15 cellular contexts compared by ENCODE assay signal in genomic region chr2:235678712-235679111, GRCh38.
DNase-seq lines count a peak whose midpoint lies in the region; ATAC-seq and TF ChIP-seq lines count a peak whose summit lies in the region.
"Had no signal": no experiment of that assay in that cellular context is flagged by ENCODE, and none has a peak within 500 bp of the region (broad histone marks: within the 10 kb centered on the region; RNA-seq: fewer than 3 reads in every experiment).

No MANE protein-coding gene starts in this region.

- TF ChIP-seq POLR2A in stomach (IDR thresholded peaks at IDR 0.05) = no peak

- peak in 1 of 2 experiments; percentile 31; a peak in 1 of 4 replicates for TF ChIP-seq EP300 in SK-N-SH (IDR thresholded peaks at IDR 0.05; ENCODE audit: borderline replicate concordance in 1 of 2, low read depth in 1 of 2, low read length in 1 of 2)
- no peak for TF ChIP-seq EP300 in stomach (IDR thresholded peaks at IDR 0.05)

- H3K4me2 ChIP-seq in SK-N-SH = no peak overlapping the region
- no peak overlapping the region for H3K4me2 ChIP-seq in hepatocyte
- H3K4me2 ChIP-seq: KMS-11 had no signal

- CTCF ChIA-PET in SK-N-SH (lab: Yijun Ruan, JAX) = interaction anchor here (1.0 to 3.6 kb wide), 5 partner anchors 28 to 86 kb away, joined by 3 to 26 read pairs (median 7); no protein-coding TSS in a partner anchor

- no peak for TF ChIP-seq RAD21 in SK-N-SH (IDR thresholded peaks at IDR 0.05; ENCODE audit: low read length)

- no peak for ATAC-seq in SK-N-SH treated with all-trans-retinoic acid at 6 μM for 48 hours
- ATAC-seq: HCT116 had no signal

- H3K9me2 ChIP-seq in SK-N-SH (no peaks in the 10 kb centered on the region), hepatocyte (replicated peaks; ENCODE audit: insufficient read depth) (no peaks in the 10 kb centered on the region)

- H4K20me1 ChIP-seq in SK-N-SH (ENCODE audit: insufficient read depth) (peaks cover 52% of the 10 kb centered on the region), hepatocyte (ENCODE audit: insufficient read depth, poor library complexity, severe bottlenecking) (peaks cover 19% of the 10 kb centered on the region)

- H3K4me3 ChIP-seq in SK-N-SH (ENCODE audit: low read depth in 2 of 2, low read length in 1 of 2) (no peak overlapping the region), hepatocyte (no peak overlapping the region), stomach (no peak overlapping the region)
- H3K4me3 ChIP-seq: Peyer's patch had no signal

- H3K27me3 ChIP-seq in SK-N-SH (ENCODE audit: insufficient read depth) (no peaks in the 10 kb centered on the region), hepatocyte (no peaks in the 10 kb centered on the region), stomach (no peaks in the 10 kb centered on the region)
- H3K27me3 ChIP-seq: Peyer's patch had no signal

- H2AFZ ChIP-seq in SK-N-SH (ENCODE audit: low read depth) (no peak overlapping the region), hepatocyte (no peak overlapping the region)

- H3K36me3 ChIP-seq in SK-N-SH (replicated peaks in 1 of 2; ENCODE audit: control insufficient read depth in 1 of 2, insufficient read depth in 2 of 2, low read length in 1 of 2) (no peaks in the 10 kb centered on the region), hepatocyte (replicated peaks; ENCODE audit: insufficient read depth, low read depth) (no peaks in the 10 kb centered on the region), stomach (no peaks in the 10 kb centered on the region)
- H3K36me3 ChIP-seq: Peyer's patch had no signal

- DNase-seq in SK-N-SH = peak; percentile 64
- peak; percentile 65 for DNase-seq in NCI-H524 treated with DMSO at 0.1 percent for 48 hours (lab: John Stamatoyannopoulos, UW)
- no peak for DNase-seq in hepatocyte (ENCODE audit: low spot score)
- DNase-seq in stimulated activated CD8-positive, alpha-beta memory T cell treated with anti-CD3 and anti-CD28 coated beads, Interleukin-4, amount 100 ng/mL, for 48 hours = no peak
- DNase-seq in activated effector memory CD4-positive, alpha-beta T cell treated with Interleukin-2 at 50 U/mL for 16 hours = no peak
- no peak for DNase-seq in stomach
- DNase-seq: CD4-positive, CD25-positive, alpha-beta regulatory T cell; DMS153; NCI-H187; NCI-H748 treated with DMSO at 0.1 percent for 48 hours; Peyer's patch; T-helper 1 cell had no signal

- H3K27ac ChIP-seq in SK-N-SH (ENCODE audit: low read depth in 2 of 2, low read length in 1 of 2) (no peak overlapping the region; a peak in 1 of 4 replicates), hepatocyte (peak overlapping the region; percentile 68), stomach (no peak overlapping the region)
- H3K27ac ChIP-seq: KMS-11, Peyer's patch had no signal

- intact Hi-C loops in stomach (cut with DNase I; ENCODE audit: low total_unique reads) = no loop called here

- H3K4me1 ChIP-seq in SK-N-SH (ENCODE audit: control insufficient read depth in 1 of 2, insufficient read depth in 2 of 2, low read depth in 1 of 2, low read length in 1 of 2) (peaks cover 0 to 21% of the 10 kb centered on the region in 2 experiments; a peak in 2 of 4 replicates), hepatocyte (ENCODE audit: insufficient read depth) (peaks cover 4% of the 10 kb centered on the region), stomach (peaks cover 0 to 41% (median 28%) of the 10 kb centered on the region in 4 donors)

- H3K79me2 ChIP-seq in SK-N-SH (ENCODE audit: insufficient read depth) (peaks cover 25% of the 10 kb centered on the region), hepatocyte (peaks cover 81% of the 10 kb centered on the region)

- no peaks in the 10 kb centered on the region for H3F3A ChIP-seq in SK-N-SH (replicated peaks; ENCODE audit: insufficient read depth)

- POLR2A ChIA-PET in SK-N-SH (lab: Yijun Ruan, JAX) = no interaction called here

- TF ChIP-seq CTCF in SK-N-SH (IDR thresholded peaks at IDR 0.05) (no peak), hepatocyte (IDR thresholded peaks at IDR 0.05; ENCODE audit: poor library complexity) (no peak), stomach (IDR thresholded peaks at IDR 0.05) (no peak)

- H3K9me3 ChIP-seq in SK-N-SH (no peaks in the 10 kb centered on the region), hepatocyte (ENCODE audit: low read depth) (no peaks in the 10 kb centered on the region), stomach (no peaks in the 10 kb centered on the region)
- H3K9me3 ChIP-seq: Peyer's patch had no signal

- WGBS in SK-N-SH (ENCODE audit: low lambda C conversion rate) = 83% methylated on average over 9 of the region's 10 CpGs
- 90% methylated on average over 10 of the region's 10 CpGs for WGBS in hepatocyte (ENCODE audit: low lambda C conversion rate, missing lambda C conversion rate)
- WGBS in stomach, 5 donors = 91 to 96% (median 93%) methylated on average over 10 of the region's 10 CpGs

- no peak overlapping the region for H3K9ac ChIP-seq in SK-N-SH
- H3K9ac ChIP-seq: KMS-11 had no signal

TF ChIP-seq in SK-N-SH, 30 proteins besides CTCF, POLR2A, EP300 and RAD21:
- TF ChIP-seq RCOR1 (IDR thresholded peaks at IDR 0.05; ENCODE audit: low read length) = peak; percentile 25; the same call in 1 of the 2 replicates
- no peak for TF ChIP-seq TAF1 (IDR thresholded peaks at IDR 0.05; ENCODE audit: borderline replicate concordance, low read depth, low read length)
- TF ChIP-seq GATA2 (CRISPR knock-in tag; IDR thresholded peaks at IDR 0.05) = peak; percentile 87
- no peak for TF ChIP-seq EZH2phosphoT487 (IDR thresholded peaks at IDR 0.05; ENCODE audit: borderline replicate concordance, low read depth)
- no peak for TF ChIP-seq MAX (IDR thresholded peaks at IDR 0.05; ENCODE audit: low read depth)
- no peak for TF ChIP-seq JUND (IDR thresholded peaks at IDR 0.05)
- no peak for TF ChIP-seq FOSL2 (IDR thresholded peaks at IDR 0.05; ENCODE audit: borderline replicate concordance, low read depth)
- TF ChIP-seq USF1 (IDR thresholded peaks at IDR 0.05; ENCODE audit: borderline replicate concordance, low read depth) = no peak

TF ChIP-seq in SK-N-SH treated with all-trans-retinoic acid at 6 μM for 48 hours, 23 proteins besides CTCF, POLR2A, EP300 and RAD21:
- TF ChIP-seq ZFP3 (CRISPR knock-in tag; IDR thresholded peaks at IDR 0.05) (no peak), ARNTL (CRISPR knock-in tag; IDR thresholded peaks at IDR 0.05; ENCODE audit: borderline replicate concordance, low read depth) (no peak), ESRRG (CRISPR knock-in tag; IDR thresholded peaks at IDR 0.05) (no peak), ZNF8 (CRISPR knock-in tag; IDR thresholded peaks at IDR 0.05) (no peak), CSDC2 (CRISPR knock-in tag; IDR thresholded peaks at IDR 0.05) (no peak), ISL1 (CRISPR knock-in tag; IDR thresholded peaks at IDR 0.05) (no peak), TOX (CRISPR knock-in tag; IDR thresholded peaks at IDR 0.05; ENCODE audit: borderline replicate concordance) (no peak)
- TF ChIP-seq, protein P1, sequence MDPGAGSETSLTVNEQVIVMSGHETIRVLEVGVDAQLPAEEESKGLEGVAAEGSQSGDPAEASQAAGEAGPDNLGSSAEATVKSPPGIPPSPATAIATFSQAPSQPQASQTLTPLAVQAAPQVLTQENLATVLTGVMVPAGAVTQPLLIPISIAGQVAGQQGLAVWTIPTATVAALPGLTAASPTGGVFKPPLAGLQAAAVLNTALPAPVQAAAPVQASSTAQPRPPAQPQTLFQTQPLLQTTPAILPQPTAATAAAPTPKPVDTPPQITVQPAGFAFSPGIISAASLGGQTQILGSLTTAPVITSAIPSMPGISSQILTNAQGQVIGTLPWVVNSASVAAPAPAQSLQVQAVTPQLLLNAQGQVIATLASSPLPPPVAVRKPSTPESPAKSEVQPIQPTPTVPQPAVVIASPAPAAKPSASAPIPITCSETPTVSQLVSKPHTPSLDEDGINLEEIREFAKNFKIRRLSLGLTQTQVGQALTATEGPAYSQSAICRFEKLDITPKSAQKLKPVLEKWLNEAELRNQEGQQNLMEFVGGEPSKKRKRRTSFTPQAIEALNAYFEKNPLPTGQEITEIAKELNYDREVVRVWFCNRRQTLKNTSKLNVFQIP (CRISPR knock-in tag; IDR thresholded peaks at IDR 0.05; ENCODE audit: borderline replicate concordance, low read depth) = no peak
- TF ChIP-seq, protein P2, sequence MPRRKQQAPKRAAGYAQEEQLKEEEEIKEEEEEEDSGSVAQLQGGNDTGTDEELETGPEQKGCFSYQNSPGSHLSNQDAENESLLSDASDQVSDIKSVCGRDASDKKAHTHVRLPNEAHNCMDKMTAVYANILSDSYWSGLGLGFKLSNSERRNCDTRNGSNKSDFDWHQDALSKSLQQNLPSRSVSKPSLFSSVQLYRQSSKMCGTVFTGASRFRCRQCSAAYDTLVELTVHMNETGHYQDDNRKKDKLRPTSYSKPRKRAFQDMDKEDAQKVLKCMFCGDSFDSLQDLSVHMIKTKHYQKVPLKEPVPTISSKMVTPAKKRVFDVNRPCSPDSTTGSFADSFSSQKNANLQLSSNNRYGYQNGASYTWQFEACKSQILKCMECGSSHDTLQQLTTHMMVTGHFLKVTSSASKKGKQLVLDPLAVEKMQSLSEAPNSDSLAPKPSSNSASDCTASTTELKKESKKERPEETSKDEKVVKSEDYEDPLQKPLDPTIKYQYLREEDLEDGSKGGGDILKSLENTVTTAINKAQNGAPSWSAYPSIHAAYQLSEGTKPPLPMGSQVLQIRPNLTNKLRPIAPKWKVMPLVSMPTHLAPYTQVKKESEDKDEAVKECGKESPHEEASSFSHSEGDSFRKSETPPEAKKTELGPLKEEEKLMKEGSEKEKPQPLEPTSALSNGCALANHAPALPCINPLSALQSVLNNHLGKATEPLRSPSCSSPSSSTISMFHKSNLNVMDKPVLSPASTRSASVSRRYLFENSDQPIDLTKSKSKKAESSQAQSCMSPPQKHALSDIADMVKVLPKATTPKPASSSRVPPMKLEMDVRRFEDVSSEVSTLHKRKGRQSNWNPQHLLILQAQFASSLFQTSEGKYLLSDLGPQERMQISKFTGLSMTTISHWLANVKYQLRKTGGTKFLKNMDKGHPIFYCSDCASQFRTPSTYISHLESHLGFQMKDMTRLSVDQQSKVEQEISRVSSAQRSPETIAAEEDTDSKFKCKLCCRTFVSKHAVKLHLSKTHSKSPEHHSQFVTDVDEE (CRISPR knock-in tag; IDR thresholded peaks at IDR 0.05) = no peak

Comparison
In these comparisons a context has a peak if more than half of its experiments do, and no peak if none do; other contexts are left out.
1. DNase-seq: peak in SK-N-SH (single experiment) and NCI-H524 treated with DMSO at 0.1 percent for 48 hours (single experiment); none in hepatocyte (single experiment), stimulated activated CD8-positive, alpha-beta memory T cell treated with anti-CD3 and anti-CD28 coated beads, Interleukin-4, amount 100 ng/mL, for 48 hours (single experiment), activated effector memory CD4-positive, alpha-beta T cell treated with Interleukin-2 at 50 U/mL for 16 hours (single experiment) and stomach (single experiment).